27 cellular contexts compared by ENCODE assay signal in the genomic region with DNA sequence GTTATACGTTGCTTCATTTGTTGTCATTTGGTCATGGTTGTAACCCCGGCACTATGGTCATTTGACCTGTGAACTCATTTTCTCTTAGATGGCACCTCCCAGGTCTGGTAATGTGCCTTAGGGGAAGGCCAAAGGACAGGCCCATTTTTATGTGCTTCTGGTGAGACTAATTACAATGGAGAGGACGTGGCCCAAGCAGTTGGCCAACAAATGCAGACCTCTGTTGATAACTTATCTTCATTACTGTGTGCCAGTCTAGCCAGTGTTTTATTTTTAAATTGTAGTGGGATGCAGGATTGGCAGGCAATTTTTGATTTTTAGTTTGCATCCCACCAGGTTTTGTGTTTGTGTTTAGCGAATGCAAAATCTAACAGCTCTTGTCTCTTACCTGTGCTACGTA.
"Had no signal": no experiment of that assay in that cellular context is flagged by ENCODE, and none has a peak within 500 bp of the region (broad histone marks: within the 10 kb centered on the region; RNA-seq: fewer than 3 reads in every experiment).

No MANE protein-coding gene starts in this region.

- H3K4me3 Mint-ChIP-seq: mesothelial cell of epicardium; naive B cell; natural killer cell; stimulated activated naive B cell treated with anti-CD40 and anti-IgM and Interleukin-4, amounts not matched to agents 10 μg/mL and 1 μg/mL and 100 μg/mL, for 72 hours; stimulated activated naive CD8-positive, alpha-beta T cell treated with anti-CD3 and anti-CD28 coated beads, Interleukin-15, Interleukin-2, amounts not matched to agents 100 ng/mL and 50 ng/mL, for 24 hours; type B pancreatic cell had no signal

- H3K27me3 ChIP-seq: heart right ventricle, hepatocyte, suprapubic skin, tibial artery, uterus had no signal

- ATAC-seq: left lobe of liver; natural killer cell; pancreas; psoas muscle; sciatic nerve; stimulated activated naive B cell treated with anti-CD40 and anti-IgM and Interleukin-4, amounts not matched to agents 10 μg/mL and 1 μg/mL and 100 μg/mL, for 72 hours had no signal

- DNase-seq: glutamatergic neuron; heart right ventricle; islet precursor cell; mesendoderm; naive B cell; natural killer cell; nucleus accumbens; pancreas; posterior cingulate gyrus; psoas muscle; stimulated activated CD4-positive, alpha-beta T cell treated with anti-CD3 and anti-CD28 coated beads, Interleukin-12 subunit alpha, Interleukin-12 subunit beta, amount 100 ng/mL, for 4 hours; stimulated activated CD4-positive, alpha-beta T cell treated with anti-CD3 and anti-CD28 coated beads, Interleukin-15, amount 100 ng/mL, for 24 hours; stimulated activated CD4-positive, alpha-beta T cell treated with anti-CD3 and anti-CD28 coated beads, Interleukin-2, amount 100 ng/mL, for 24 hours; stimulated activated CD4-positive, alpha-beta T cell treated with anti-CD3 and anti-CD28 coated beads, Interleukin-4, amount 100 ng/mL, for 1 hour; stimulated activated naive B cell treated with anti-CD40 and anti-IgM and Interleukin-4, amounts not matched to agents 10 μg/mL and 1 μg/mL and 100 μg/mL, for 72 hours; tibial artery; uterus had no signal

- H3K9me3 Mint-ChIP-seq: mesothelial cell of epicardium; naive B cell; natural killer cell; stimulated activated naive B cell treated with anti-CD40 and anti-IgM and Interleukin-4, amounts not matched to agents 10 μg/mL and 1 μg/mL and 100 μg/mL, for 72 hours; stimulated activated naive CD8-positive, alpha-beta T cell treated with anti-CD3 and anti-CD28 coated beads, Interleukin-15, Interleukin-2, amounts not matched to agents 100 ng/mL and 50 ng/mL, for 24 hours; type B pancreatic cell had no signal

- H3K27ac ChIP-seq: hepatocyte, pancreas, psoas muscle, skin epidermis, suprapubic skin, thoracic aorta, tibial artery, uterus had no signal

- H3K4me1 ChIP-seq: psoas muscle, suprapubic skin, uterus had no signal

- H3K4me2 ChIP-seq: hepatocyte had no signal

- H2AFZ ChIP-seq: hepatocyte had no signal

- H3K4me1 Mint-ChIP-seq: naive B cell; stimulated activated naive B cell treated with anti-CD40 and anti-IgM and Interleukin-4, amounts not matched to agents 10 μg/mL and 1 μg/mL and 100 μg/mL, for 72 hours had no signal

- H3K36me3 Mint-ChIP-seq: mesothelial cell of epicardium; naive B cell; natural killer cell; stimulated activated naive B cell treated with anti-CD40 and anti-IgM and Interleukin-4, amounts not matched to agents 10 μg/mL and 1 μg/mL and 100 μg/mL, for 72 hours; type B pancreatic cell had no signal

- H3K79me2 ChIP-seq: hepatocyte had no signal

- H3K4me3 ChIP-seq: heart right ventricle, hepatocyte, lung, pancreas, psoas muscle, skin epidermis, suprapubic skin, thoracic aorta, tibial artery, uterus had no signal

- H3K9me3 ChIP-seq: heart right ventricle, pancreas, psoas muscle, suprapubic skin, thoracic aorta, tibial artery, uterus had no signal

- H3K27ac Mint-ChIP-seq: mesothelial cell of epicardium; natural killer cell; stimulated activated naive B cell treated with anti-CD40 and anti-IgM and Interleukin-4, amounts not matched to agents 10 μg/mL and 1 μg/mL and 100 μg/mL, for 72 hours; stimulated activated naive CD8-positive, alpha-beta T cell treated with anti-CD3 and anti-CD28 coated beads, Interleukin-15, Interleukin-2, amounts not matched to agents 100 ng/mL and 50 ng/mL, for 24 hours; type B pancreatic cell had no signal

- H3K27me3 Mint-ChIP-seq: type B pancreatic cell had no signal

- H3K36me3 ChIP-seq: heart right ventricle, pancreas, suprapubic skin, thoracic aorta, tibial artery, uterus had no signal
